In the genomic region with DNA sequence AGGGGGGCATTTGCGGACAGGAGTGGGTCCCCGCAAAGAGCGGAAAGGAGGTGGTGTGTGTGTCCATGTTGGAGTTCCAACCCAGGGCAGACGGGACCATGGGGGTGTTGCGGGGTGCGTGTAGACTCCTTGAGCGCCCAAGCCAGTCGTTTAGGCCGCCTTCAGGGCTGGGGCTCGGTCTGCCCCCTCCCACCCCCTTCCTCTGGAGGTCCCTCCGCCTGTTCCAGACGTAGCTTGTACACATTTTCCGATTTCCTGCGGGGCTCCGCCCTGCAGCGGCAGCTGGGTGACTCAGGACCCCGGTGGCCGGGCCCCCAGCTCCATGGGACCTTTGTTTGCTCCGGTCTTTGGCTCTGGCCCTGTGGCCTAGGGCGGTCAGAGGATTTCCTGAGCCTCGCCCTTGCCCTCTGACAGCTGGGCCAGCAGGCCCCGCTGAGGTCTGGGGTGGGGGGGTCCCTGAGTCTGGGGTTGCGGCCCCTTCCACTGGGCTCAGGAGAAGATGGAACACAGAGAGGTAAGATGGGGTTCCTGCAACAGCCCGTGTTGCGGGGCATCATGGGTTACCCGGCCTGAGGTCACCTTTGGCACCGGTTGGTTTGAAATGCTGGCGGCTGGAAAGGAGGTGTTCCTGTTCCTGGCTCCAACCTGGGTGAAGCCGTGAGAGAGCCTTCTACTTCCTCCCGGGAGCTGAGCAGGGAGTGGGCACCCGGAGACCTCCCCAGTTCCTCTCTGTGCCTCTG, we compare ENCODE assay signal across 6 cellular contexts. TPM values are rescaled to one million over a fixed set of nuclear protein-coding genes. Genes with fewer than 3 reads are reported as not detected.
DNase-seq lines count a peak whose midpoint lies in the region; ATAC-seq and TF ChIP-seq lines count a peak whose summit lies in the region.

No MANE protein-coding gene starts in this region.

- no peak overlapping the region for H2AFZ ChIP-seq in OCI-LY1 (ENCODE audit: low read length)

- peak overlapping the region; percentile 81 for H3K4me2 ChIP-seq in OCI-LY1 (ENCODE audit: low read length)

- H4K20me1 ChIP-seq in OCI-LY1 (ENCODE audit: insufficient read depth, low read length) = no peaks in the 10 kb centered on the region

- no peaks in the 10 kb centered on the region for H3K9me2 ChIP-seq in OCI-LY1 (ENCODE audit: low read depth, low read length)

- no peaks in the 10 kb centered on the region for H3K79me2 ChIP-seq in OCI-LY1 (ENCODE audit: insufficient read depth, low read length)

- peak overlapping the region; percentile 78 for H3K27ac ChIP-seq in OCI-LY1 (ENCODE audit: low read depth, low read length, poor library complexity, severe bottlenecking)
- peak overlapping the region; percentile 69 to 84 (median 76) for H3K27ac ChIP-seq in sigmoid colon

- H3K4me3 ChIP-seq in OCI-LY1 (ENCODE audit: low read depth, low read length, poor library complexity, severe bottlenecking) = peak overlapping the region; percentile 80
- H3K4me3 ChIP-seq in epithelial cell of esophagus (ENCODE audit: low read length) = peak overlapping the region; percentile 56
- peak overlapping the region; percentile 65 to 82 (median 76) for H3K4me3 ChIP-seq in sigmoid colon

- H3K36me3 ChIP-seq in OCI-LY1 (ENCODE audit: insufficient read depth, low read length) = peaks cover 27% of the 10 kb centered on the region
- no peaks in the 10 kb centered on the region for H3K36me3 ChIP-seq in sigmoid colon

- no peaks in the 10 kb centered on the region; the same call in 1 of the 2 replicates for H3F3A ChIP-seq in OCI-LY1 (ENCODE audit: insufficient read depth, low read length)

- WGBS in sigmoid colon, 2 donors = 84% methylated on average over 31 of the region's 31 CpGs

- H3K27me3 ChIP-seq in OCI-LY1 (ENCODE audit: insufficient read depth, low read length) (no peaks in the 10 kb centered on the region), sigmoid colon (no peaks in the 10 kb centered on the region)

- H3K4me1 ChIP-seq in OCI-LY1 (ENCODE audit: insufficient read depth, low read length, severe bottlenecking) = peaks cover 28% of the 10 kb centered on the region
- H3K4me1 ChIP-seq in sigmoid colon = peaks cover 0 to 19% (median 11%) of the 10 kb centered on the region in 4 donors

- no peaks in the 10 kb centered on the region for H3K9me3 ChIP-seq in OCI-LY1 (ENCODE audit: low read length)
- H3K9me3 ChIP-seq in sigmoid colon = no peaks in the 10 kb centered on the region

- H3K9ac ChIP-seq in OCI-LY1 (ENCODE audit: low read length) = peak overlapping the region; percentile 81

- no peak for TF ChIP-seq CTCF in OCI-LY1 (IDR thresholded peaks at IDR 0.05; ENCODE audit: low read length)
- TF ChIP-seq CTCF in epithelial cell of esophagus (IDR thresholded peaks at IDR 0.05; ENCODE audit: insufficient read depth, low read depth, low read length, missing control alignments) = no peak
- TF ChIP-seq CTCF in sigmoid colon (IDR thresholded peaks at IDR 0.05) = no peak

- ATAC-seq in HG03457 (IDR thresholded peaks at IDR 0.05; ENCODE audit: unreplicated experiment) = no peak
- ATAC-seq in HG02884 (IDR thresholded peaks at IDR 0.05; ENCODE audit: unreplicated experiment) = no peak
- ATAC-seq in GM19324 (IDR thresholded peaks at IDR 0.05; ENCODE audit: low FRiP score, unreplicated experiment) = no peak

- TF ChIP-seq EP300 in sigmoid colon (IDR thresholded peaks at IDR 0.05) = no peak

- intact Hi-C loops in sigmoid colon (cut with DNase I) = loop anchor here (5.0 kb wide), 3 partner anchors 46 to 146 kb away; partner anchors contain the start of genes DYNC2I2 and TBC1D13

- TF ChIP-seq POLR2A in sigmoid colon (IDR thresholded peaks at IDR 0.05) = no peak

- no peak for DNase-seq in epithelial cell of esophagus (ENCODE audit: low read depth)
- DNase-seq in sigmoid colon = peak; percentile 68

RNA-seq across cellular contexts. Expression of gene PKN3, which starts 1.5 kb away (rescaled TPM):
- total RNA-seq in sigmoid colon = 1 to 10 TPM; 1.6 to 5.5 (median 3.1) TPM
- polyA plus RNA-seq in sigmoid colon = 1 to 10 TPM; 1.6 to 7.2 (median 1.8) TPM

RNA-seq across cellular contexts. Expression of gene SET, which starts 14.8 kb away (rescaled TPM):
- 100 to 1,000 TPM; 182 to 195 (median 187) TPM for total RNA-seq in sigmoid colon
- polyA plus RNA-seq in sigmoid colon = 100 to 1,000 TPM in 2 of 3 donors, 10 to 100 TPM in 1; 77.2 to 172 (median 114) TPM

RNA-seq across cellular contexts. Expression of gene ZDHHC12, which starts 20.1 kb away (rescaled TPM):
- total RNA-seq in sigmoid colon = 10 to 100 TPM; 13.3 to 46.2 (median 15.3) TPM
- polyA plus RNA-seq in sigmoid colon = 100 to 1,000 TPM in 1 of 3 donors, 10 to 100 TPM in 2; 72.6 to 123 (median 73.9) TPM

RNA-seq across cellular contexts. Expression of gene DYNC2I2, which starts 47.1 kb away (rescaled TPM):
- total RNA-seq in sigmoid colon = 10 to 100 TPM; 21.6 to 33.0 (median 27.0) TPM
- 10 to 100 TPM; 39.6 to 87.4 (median 43.9) TPM for polyA plus RNA-seq in sigmoid colon
